ENCODE assay signal across 8 cellular contexts in the genomic region with DNA sequence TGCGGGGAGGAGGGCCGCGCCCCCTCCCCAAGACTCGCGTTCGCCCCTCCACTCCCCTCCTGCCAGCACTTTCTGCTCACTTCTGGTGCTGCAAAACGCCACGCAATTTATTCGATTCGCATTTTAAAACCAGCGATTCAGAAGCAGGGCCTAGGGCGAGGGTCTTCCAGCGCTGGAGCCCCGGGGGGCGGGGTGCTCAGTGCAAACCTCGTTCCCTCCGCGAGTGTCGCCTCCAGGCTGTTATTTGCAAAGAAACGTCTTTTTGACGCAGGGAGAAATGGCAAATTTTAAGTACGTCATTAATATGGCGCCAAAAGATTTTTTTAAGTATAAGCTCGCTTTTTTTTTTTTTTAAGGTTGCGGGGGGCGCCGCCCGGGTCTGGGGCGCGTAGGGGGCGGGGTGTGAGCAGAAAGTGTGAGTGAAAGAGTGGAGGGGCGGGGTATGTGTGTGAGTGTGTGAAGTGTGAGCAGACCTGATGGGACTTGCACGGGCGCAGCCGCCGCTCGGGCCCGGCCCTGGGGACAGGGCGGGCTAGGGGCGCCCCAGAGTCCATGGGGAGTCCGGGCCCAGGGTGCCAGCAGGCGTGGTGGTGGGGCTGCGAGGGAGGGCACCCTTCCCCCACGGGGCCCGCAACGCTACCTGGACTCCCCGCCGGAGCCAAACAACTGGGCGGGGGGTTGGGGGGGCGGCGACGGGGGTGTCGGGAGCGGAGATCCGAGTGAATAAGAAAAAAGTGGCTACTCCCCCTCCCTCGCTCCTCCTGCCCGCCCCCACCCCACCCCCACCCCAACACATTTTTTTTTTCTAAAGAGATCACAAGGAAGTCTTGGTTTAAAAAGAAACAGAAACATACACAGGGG. TPM values are rescaled to one million over a fixed set of nuclear protein-coding genes. Genes with fewer than 3 reads are reported as not detected.
DNase-seq lines count a peak whose midpoint lies in the region; ATAC-seq and TF ChIP-seq lines count a peak whose summit lies in the region.

Gene JADE2 (plus strand): TSS at position 845 of the 861 bp plus-strand sequence. CDS start 10,188 bp downstream, outside the sequence.

- peaks cover 62% of the 10 kb centered on the region for H3F3A ChIP-seq in neural progenitor cell (ENCODE audit: low read depth)

- H2AFZ ChIP-seq in neural progenitor cell (replicated peaks): peak within 1 kb of the TSS; percentile 89

- peaks cover 9% of the 10 kb centered on the region for H4K20me1 ChIP-seq in neural progenitor cell (ENCODE audit: low read depth)

- peaks cover 3% of the 10 kb centered on the region for H3K9me3 Mint-ChIP-seq in neural progenitor cell

- peaks cover 14% of the 10 kb centered on the region for H3K79me2 ChIP-seq in neural progenitor cell (ENCODE audit: low read depth)

- in situ Hi-C loops in GM18951 (cut with MboI; ENCODE audit: low sequenced_read_pairs, unreplicated experiment): no loop called here

- TF ChIP-seq POLR2A in GM18951 (IDR thresholded peaks at IDR 0.05; ENCODE audit: extremely low read depth, insufficient read depth, insufficient read length): peak; percentile 58

- H3K4me1 Mint-ChIP-seq in neural progenitor cell: peaks cover 23% of the 10 kb centered on the region

- H3K27ac Mint-ChIP-seq in neural progenitor cell: no peak within 1 kb of the TSS

- peak within 1 kb of the TSS; percentile 97 for H3K27ac ChIP-seq in HL-60 (replicated peaks)
- peak within 1 kb of the TSS; percentile 93 for H3K27ac ChIP-seq in foreskin keratinocyte
- no peak within 1 kb of the TSS for H3K27ac ChIP-seq in neural progenitor cell
- peak within 1 kb of the TSS; percentile 99 for H3K27ac ChIP-seq in stomach smooth muscle (ENCODE audit: low read length)

- H3K4me1 ChIP-seq in foreskin keratinocyte: no peaks in the 10 kb centered on the region
- H3K4me1 ChIP-seq in neural progenitor cell: peaks cover 23% of the 10 kb centered on the region
- H3K4me1 ChIP-seq in stomach smooth muscle (ENCODE audit: control insufficient read depth, insufficient read depth, low read length): peaks cover 34% of the 10 kb centered on the region

- H3K4me3 ChIP-seq in AG10803 (ENCODE audit: low read length): peak within 1 kb of the TSS; percentile 87
- peak within 1 kb of the TSS; percentile 69 for H3K4me3 ChIP-seq in HL-60 (replicated peaks; ENCODE audit: insufficient read depth, low read length)
- peak within 1 kb of the TSS; percentile 67 for H3K4me3 ChIP-seq in neural progenitor cell
- peak within 1 kb of the TSS; percentile 70 to 89 for H3K4me3 ChIP-seq in stomach smooth muscle (ENCODE audit: low read length in 2 of 2)

- peak; percentile 30 for ATAC-seq in foreskin keratinocyte

- H3K9me3 ChIP-seq in neural progenitor cell (ENCODE audit: low read depth) (no peaks in the 10 kb centered on the region), stomach smooth muscle (ENCODE audit: control insufficient read depth in 2 of 2, low read length in 2 of 2) (no peaks in the 10 kb centered on the region)

- no peak within 1 kb of the TSS for H3K9ac ChIP-seq in neural progenitor cell
- H3K9ac ChIP-seq in stomach smooth muscle (ENCODE audit: low read length in 2 of 2): peak within 1 kb of the TSS; percentile 97 to 99

- DNase-seq in AG10803 (ENCODE audit: low read depth) (peak; percentile 63), HL-60 (ENCODE audit: low read depth in 1 of 2, low spot score in 1 of 2) (peak; percentile 47 to 51), SIG-M5 treated with dmso at 0.1 percent for 504 hours (lab: John Stamatoyannopoulos, UW; ENCODE audit: unreplicated experiment) (peak; percentile 88), foreskin keratinocyte (peak in 1 of 2 donors; percentile 76), neural progenitor cell (ENCODE audit: low spot score) (peak; percentile 45)
- peak; percentile 68 for DNase-seq in activated gamma-delta T cell treated with anti-CD3 and anti-CD28 coated beads, Interleukin-2, amount 50 U/mL, for 16 hours (ENCODE audit: low read depth)

- H3K36me3 ChIP-seq in neural progenitor cell: no peaks in the 10 kb centered on the region
- H3K36me3 ChIP-seq in stomach smooth muscle (ENCODE audit: control insufficient read depth in 2 of 2, insufficient read depth in 2 of 2, low read length in 2 of 2): no peaks in the 10 kb centered on the region

- H3K27me3 ChIP-seq in HL-60 (ENCODE audit: insufficient read depth, poor library complexity, severe bottlenecking): no peaks in the 10 kb centered on the region
- H3K27me3 ChIP-seq in foreskin keratinocyte: no peaks in the 10 kb centered on the region
- H3K27me3 ChIP-seq in neural progenitor cell: peaks cover 58% of the 10 kb centered on the region
- no peaks in the 10 kb centered on the region for H3K27me3 ChIP-seq in stomach smooth muscle (ENCODE audit: control insufficient read depth in 1 of 2, insufficient read depth in 2 of 2, low read length in 2 of 2)

- no peaks in the 10 kb centered on the region for H3K36me3 Mint-ChIP-seq in neural progenitor cell

- TF ChIP-seq CTCF in AG10803 (conservative IDR thresholded peaks at IDR 0.05; ENCODE audit: low read length) (no peak; the same call in 1 of the 2 replicates), HL-60 (IDR thresholded peaks at IDR 0.05; ENCODE audit: insufficient read depth, low read length) (no peak), foreskin keratinocyte (conservative IDR thresholded peaks at IDR 0.05) (peak; percentile 19), neural progenitor cell (IDR thresholded peaks at IDR 0.05) (no peak)

- H3K4me3 Mint-ChIP-seq in neural progenitor cell: peak within 1 kb of the TSS; percentile 93

- peak within 1 kb of the TSS; percentile 95 for H3K4me2 ChIP-seq in neural progenitor cell

- H3K27me3 Mint-ChIP-seq in neural progenitor cell (ENCODE audit: insufficient read depth, low read depth): peaks cover 33% of the 10 kb centered on the region

RNA-seq across cellular contexts. Expression of gene JADE2, which starts in this region (rescaled TPM):
- total RNA-seq in foreskin keratinocyte: 31.7 and 34.0 TPM in 2 replicates
- polyA plus RNA-seq in foreskin keratinocyte: 10.1 and 11.7 TPM in 2 replicates
- total RNA-seq in neural progenitor cell (ENCODE audit: low replicate concordance): 1.7 and 2.3 TPM in 2 replicates
